In the genomic region with DNA sequence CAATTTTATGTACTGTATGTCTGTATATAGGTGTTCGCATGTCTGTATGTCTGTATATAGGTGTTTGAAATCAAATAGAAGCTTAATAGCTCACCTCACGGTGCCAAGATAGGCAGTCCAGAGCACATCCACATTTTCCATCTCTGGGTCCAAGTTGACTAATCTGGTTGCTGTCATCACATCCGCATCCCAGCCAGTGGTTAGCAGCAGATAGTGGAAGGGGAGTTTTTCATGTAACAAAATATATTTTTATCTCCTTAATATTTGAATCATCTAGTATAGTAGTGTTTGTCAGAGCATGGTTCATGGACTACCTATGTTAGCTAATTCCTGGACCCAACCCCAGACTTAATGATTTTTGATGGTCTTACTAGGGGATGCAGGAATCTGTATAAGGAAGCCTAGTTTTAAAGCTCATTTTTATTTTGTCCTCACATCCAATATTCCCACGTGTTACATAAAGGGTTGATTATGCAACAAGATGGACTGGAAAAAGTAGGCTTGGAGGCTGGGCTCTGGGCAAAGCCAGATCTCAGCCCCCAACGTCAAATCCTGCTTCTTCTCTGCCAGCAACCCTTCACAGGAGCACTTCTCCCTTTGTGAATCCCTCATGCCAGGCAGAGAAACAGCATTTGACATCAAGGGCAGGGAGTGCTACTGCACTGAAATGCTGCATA, we compare ENCODE assay signal across 21 cellular contexts.
DNase-seq lines count a peak whose midpoint lies in the region; ATAC-seq and TF ChIP-seq lines count a peak whose summit lies in the region.
"Had no signal": no experiment of that assay in that cellular context is flagged by ENCODE, and none has a peak within 500 bp of the region (broad histone marks: within the 10 kb centered on the region; RNA-seq: fewer than 3 reads in every experiment).

No MANE protein-coding gene starts in this region.

- DNase-seq in Right ventricle myocardium superior (no peak), right atrium auricular region (ENCODE audit: low spot score) (no peak), SK-N-MC (ENCODE audit: low read depth, low spot score) (no peak), fibroblast of pulmonary artery (ENCODE audit: low read depth) (peak; percentile 36), epidermal melanocyte (ENCODE audit: insufficient read length, low spot score) (no peak), lower leg skin (ENCODE audit: low spot score in 2 of 2) (no peak)
- DNase-seq: 8988T; ACHN; BE2C; Calu3; CD8-positive, alpha-beta memory T cell; DND-41; KG1; MM.1S; NCI-H2029; NCI-H446 treated with DMSO at 0.1 percent for 48 hours; NCI-H526; NCI-H82; NK-92 treated with Interleukin-12 subunit alpha and Interleukin-12 subunit beta, amount 100 ng/mL, for 24 hours; PC-3 had no signal

- H3K4me1 ChIP-seq in right atrium auricular region = no peaks in the 10 kb centered on the region
- H3K4me1 ChIP-seq: BE2C had no signal

- no peaks in the 10 kb centered on the region for H3K27me3 ChIP-seq in right atrium auricular region
- H3K27me3 ChIP-seq: BE2C had no signal

- no peak for TF ChIP-seq CTCF in right atrium auricular region (IDR thresholded peaks at IDR 0.05)
- no peak for TF ChIP-seq CTCF in fibroblast of pulmonary artery (IDR thresholded peaks at IDR 0.05; ENCODE audit: low read length, missing control alignments)
- no peak for TF ChIP-seq CTCF in lower leg skin (IDR thresholded peaks at IDR 0.05)

- ATAC-seq in Right ventricle myocardium superior (ENCODE audit: poor library complexity) (peak; percentile 38), esophagus mucosa (no peak)
- ATAC-seq: PC-3 had no signal

- H3K4me3 ChIP-seq in right atrium auricular region = no peak overlapping the region
- no peak overlapping the region for H3K4me3 ChIP-seq in SK-N-MC
- no peak overlapping the region for H3K4me3 ChIP-seq in fibroblast of pulmonary artery (replicated peaks; ENCODE audit: low read depth, low read length)
- H3K4me3 ChIP-seq in lower leg skin (ENCODE audit: low read depth, poor library complexity, severe bottlenecking) = no peak overlapping the region

- no peak for TF ChIP-seq POLR2A in lower leg skin (IDR thresholded peaks at IDR 0.05)

- H3K36me3 ChIP-seq in right atrium auricular region = no peaks in the 10 kb centered on the region
- H3K36me3 ChIP-seq in SK-N-MC (ENCODE audit: insufficient read depth, low read length) = peaks cover 11% of the 10 kb centered on the region
- H3K36me3 ChIP-seq: BE2C had no signal

- H3K27ac ChIP-seq in right atrium auricular region (no peak overlapping the region), SK-N-MC (0 out of 2 replicates have a peak overlapping the region, but pooled peaks have one; percentile 69)

- 62 to 68% methylated on average over 5 of the region's 5 CpGs for WGBS in lower leg skin, 2 donors

- intact Hi-C loops in Right ventricle myocardium superior (cut with DNase I) (no loop called here), lower leg skin (cut with DNase I; ENCODE audit: low total_unique reads) (no loop called here)

- H3K9me3 ChIP-seq in right atrium auricular region (no peaks in the 10 kb centered on the region), SK-N-MC (ENCODE audit: low read depth, low read length) (no peaks in the 10 kb centered on the region)
- H3K9me3 ChIP-seq: BE2C had no signal

- H3K9ac ChIP-seq in SK-N-MC (ENCODE audit: insufficient read length) = no peak overlapping the region
